ENCODE assay signal across 12 cellular contexts in the genomic region with DNA sequence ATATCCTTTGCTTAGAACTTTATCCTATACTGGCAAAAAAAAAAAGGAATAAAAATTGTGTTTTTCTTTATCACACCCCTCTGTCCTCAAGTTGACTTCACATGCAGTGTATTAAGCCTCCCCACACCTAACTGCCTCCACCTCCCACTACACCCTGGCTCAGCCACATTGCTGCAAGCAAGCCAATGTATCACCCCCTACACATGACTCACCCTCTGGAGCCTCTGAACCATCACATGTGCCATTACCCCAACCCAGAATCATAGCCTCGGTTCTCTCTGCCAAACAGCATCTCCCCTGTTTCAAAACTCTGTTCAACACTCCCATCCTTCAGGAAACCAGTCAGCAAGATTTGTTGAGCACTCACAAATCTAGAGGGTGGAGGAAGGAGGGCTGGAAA.
DNase-seq lines count a peak whose midpoint lies in the region; ATAC-seq, FAIRE-seq and TF ChIP-seq lines count a peak whose summit lies in the region.
"Had no signal": no experiment of that assay in that cellular context is flagged by ENCODE, and none has a peak within 500 bp of the region (broad histone marks: within the 10 kb centered on the region; RNA-seq: fewer than 3 reads in every experiment).

No MANE protein-coding gene starts in this region.

- no peak overlapping the region for H2AFZ ChIP-seq in astrocyte (ENCODE audit: low read depth, low read length)

- H3K27ac ChIP-seq in HEK293 (ENCODE audit: extremely low read depth, low read depth, low read length) (no peak overlapping the region), astrocyte (ENCODE audit: low read depth, low read length) (no peak overlapping the region)
- H3K27ac ChIP-seq: cardiac muscle cell had no signal

- peaks cover 1 to 8% of the 10 kb centered on the region in 2 experiments for H3K36me3 ChIP-seq in HEK293 (ENCODE audit: control insufficient read depth in 2 of 2, insufficient read depth in 1 of 2, low read length in 2 of 2)
- H3K36me3 ChIP-seq in astrocyte (ENCODE audit: insufficient read depth, low read length) = no peaks in the 10 kb centered on the region
- H3K36me3 ChIP-seq: cardiac muscle cell had no signal

- CTCF ChIA-PET in HEK293 (lab: Yijun Ruan, JAX) = no interaction called here

- DNase-seq in EH (ENCODE audit: low read depth) (peak; percentile 15), astrocyte (ENCODE audit: low read depth) (peak; percentile 17), memory B cell (ENCODE audit: low spot score in 2 of 2) (no peak), GM13977 (ENCODE audit: low spot score) (no peak), NCI-H1930 (lab: John Stamatoyannopoulos, UW) (no peak), activated gamma-delta T cell (lab: John Stamatoyannopoulos, UW) (no peak)
- DNase-seq: activated naive CD4-positive, alpha-beta T cell; effector memory CD8-positive, alpha-beta T cell; NCI-H2029; SHP77 had no signal

- in situ Hi-C loops in GM13977 (cut with MboI; ENCODE audit: low pct_unique_long_range_greater_than_20kb, low sequenced_read_pairs, unreplicated experiment) = no loop called here

- POLR2A ChIA-PET in HEK293 (lab: Yijun Ruan, JAX) = no interaction called here

- H3K4me1 Mint-ChIP-seq in astrocyte (ENCODE audit: low read depth, unreplicated experiment) (peaks cover 10% of the 10 kb centered on the region), memory B cell (peaks cover 4% of the 10 kb centered on the region)

- H3K36me3 Mint-ChIP-seq in astrocyte (ENCODE audit: low read depth, unreplicated experiment) (peaks cover 12% of the 10 kb centered on the region), memory B cell (peaks cover 23% of the 10 kb centered on the region)

- H3K9me3 ChIP-seq in HEK293 (ENCODE audit: control insufficient read depth, insufficient read depth, low read depth, low read length) (no peaks in the 10 kb centered on the region), astrocyte (ENCODE audit: insufficient read depth, low read depth, low read length) (no peaks in the 10 kb centered on the region)

- H3K4me3 ChIP-seq in HEK293 (ENCODE audit: low read depth, low read length) (no peak overlapping the region), astrocyte (ENCODE audit: insufficient read depth, low read depth, low read length) (no peak overlapping the region)
- H3K4me3 ChIP-seq: cardiac muscle cell had no signal

- ATAC-seq in memory B cell (ENCODE audit: low read depth) = no peak
- ATAC-seq: effector memory CD8-positive, alpha-beta T cell had no signal

- no peak overlapping the region for H3K27ac Mint-ChIP-seq in astrocyte (ENCODE audit: unreplicated experiment)
- peak overlapping the region; percentile 29 for H3K27ac Mint-ChIP-seq in memory B cell

- no peaks in the 10 kb centered on the region for H3K27me3 ChIP-seq in astrocyte (ENCODE audit: insufficient read depth, low read length)
- H3K27me3 ChIP-seq: cardiac muscle cell had no signal

- no peak overlapping the region for H3K4me2 ChIP-seq in astrocyte (ENCODE audit: low read length)

- H3K9me3 Mint-ChIP-seq in astrocyte (ENCODE audit: unreplicated experiment) (no peaks in the 10 kb centered on the region), memory B cell (no peaks in the 10 kb centered on the region)
- H3K9me3 Mint-ChIP-seq: effector memory CD8-positive, alpha-beta T cell had no signal

- no peak for FAIRE-seq in astrocyte (lab: Jason Lieb, UNC)

- H4K20me1 ChIP-seq in astrocyte (ENCODE audit: insufficient read depth, low read length) = no peaks in the 10 kb centered on the region

- no peak for TF ChIP-seq CTCF in HEK293 (tag by site-specific recombination; IDR thresholded peaks at IDR 0.05)
- TF ChIP-seq CTCF in astrocyte (IDR thresholded peaks at IDR 0.05; ENCODE audit: insufficient read depth, low read depth, low read length) = no peak
- TF ChIP-seq CTCF in GM13977 (IDR thresholded peaks at IDR 0.05; ENCODE audit: extremely low read depth, insufficient read depth, missing control alignments) = no peak

- no peaks in the 10 kb centered on the region; the same call in 1 of the 2 replicates for H3K4me1 ChIP-seq in HEK293 (ENCODE audit: control insufficient read depth, insufficient read depth, low read length)
- H3K4me1 ChIP-seq in astrocyte (ENCODE audit: insufficient read depth, low read length) = peaks cover 3% of the 10 kb centered on the region

- H3K4me3 Mint-ChIP-seq in astrocyte (ENCODE audit: unreplicated experiment) (no peak overlapping the region), memory B cell (no peak overlapping the region)
- H3K4me3 Mint-ChIP-seq: effector memory CD8-positive, alpha-beta T cell had no signal

- no peak overlapping the region for H3K9ac ChIP-seq in astrocyte (ENCODE audit: low read length)

- H3K27me3 Mint-ChIP-seq in astrocyte (ENCODE audit: low read depth, unreplicated experiment) (no peaks in the 10 kb centered on the region), memory B cell (no peaks in the 10 kb centered on the region)
- H3K27me3 Mint-ChIP-seq: effector memory CD8-positive, alpha-beta T cell had no signal

- no peaks in the 10 kb centered on the region for H3K79me2 ChIP-seq in astrocyte (ENCODE audit: insufficient read depth, low read length)

TF ChIP-seq in HEK293, 187 proteins besides CTCF, POLR2A, EP300 and RAD21:
- TF ChIP-seq ZFHX2 (tag by site-specific recombination; conservative IDR thresholded peaks at IDR 0.05) (peak; percentile 33; the same call in 1 of the 2 replicates), EGR2 (tag by site-specific recombination; IDR thresholded peaks at IDR 0.05; ENCODE audit: low read depth) (0 out of 2 replicates have a peak, but pooled peaks have one; percentile 46), ZFP41 (tag by site-specific recombination; IDR thresholded peaks at IDR 0.05; ENCODE audit: borderline replicate concordance) (no peak), ZNF324 (tag by site-specific recombination; IDR thresholded peaks at IDR 0.05) (no peak), ZNF660 (tag by site-specific recombination; IDR thresholded peaks at IDR 0.05) (no peak), IKZF3 (tag by site-specific recombination; IDR thresholded peaks at IDR 0.05) (no peak), SALL2 (tag by site-specific recombination; IDR thresholded peaks at IDR 0.05; ENCODE audit: borderline replicate concordance) (no peak), ZNF211 (tag by site-specific recombination; IDR thresholded peaks at IDR 0.05; ENCODE audit: low read depth) (no peak), ZNF394 (tag by site-specific recombination; IDR thresholded peaks at IDR 0.05; ENCODE audit: borderline replicate concordance) (no peak), OSR2 (tag by site-specific recombination; IDR thresholded peaks at IDR 0.05) (no peak), ZNF792 (tag by site-specific recombination; IDR thresholded peaks at IDR 0.05) (no peak), ZNF146 (tag by site-specific recombination; IDR thresholded peaks at IDR 0.05) (no peak)
- TF ChIP-seq, protein P1, sequence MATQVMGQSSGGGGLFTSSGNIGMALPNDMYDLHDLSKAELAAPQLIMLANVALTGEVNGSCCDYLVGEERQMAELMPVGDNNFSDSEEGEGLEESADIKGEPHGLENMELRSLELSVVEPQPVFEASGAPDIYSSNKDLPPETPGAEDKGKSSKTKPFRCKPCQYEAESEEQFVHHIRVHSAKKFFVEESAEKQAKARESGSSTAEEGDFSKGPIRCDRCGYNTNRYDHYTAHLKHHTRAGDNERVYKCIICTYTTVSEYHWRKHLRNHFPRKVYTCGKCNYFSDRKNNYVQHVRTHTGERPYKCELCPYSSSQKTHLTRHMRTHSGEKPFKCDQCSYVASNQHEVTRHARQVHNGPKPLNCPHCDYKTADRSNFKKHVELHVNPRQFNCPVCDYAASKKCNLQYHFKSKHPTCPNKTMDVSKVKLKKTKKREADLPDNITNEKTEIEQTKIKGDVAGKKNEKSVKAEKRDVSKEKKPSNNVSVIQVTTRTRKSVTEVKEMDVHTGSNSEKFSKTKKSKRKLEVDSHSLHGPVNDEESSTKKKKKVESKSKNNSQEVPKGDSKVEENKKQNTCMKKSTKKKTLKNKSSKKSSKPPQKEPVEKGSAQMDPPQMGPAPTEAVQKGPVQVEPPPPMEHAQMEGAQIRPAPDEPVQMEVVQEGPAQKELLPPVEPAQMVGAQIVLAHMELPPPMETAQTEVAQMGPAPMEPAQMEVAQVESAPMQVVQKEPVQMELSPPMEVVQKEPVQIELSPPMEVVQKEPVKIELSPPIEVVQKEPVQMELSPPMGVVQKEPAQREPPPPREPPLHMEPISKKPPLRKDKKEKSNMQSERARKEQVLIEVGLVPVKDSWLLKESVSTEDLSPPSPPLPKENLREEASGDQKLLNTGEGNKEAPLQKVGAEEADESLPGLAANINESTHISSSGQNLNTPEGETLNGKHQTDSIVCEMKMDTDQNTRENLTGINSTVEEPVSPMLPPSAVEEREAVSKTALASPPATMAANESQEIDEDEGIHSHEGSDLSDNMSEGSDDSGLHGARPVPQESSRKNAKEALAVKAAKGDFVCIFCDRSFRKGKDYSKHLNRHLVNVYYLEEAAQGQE (tag by site-specific recombination; IDR thresholded peaks at IDR 0.05) = no peak
- TF ChIP-seq, protein P2, sequence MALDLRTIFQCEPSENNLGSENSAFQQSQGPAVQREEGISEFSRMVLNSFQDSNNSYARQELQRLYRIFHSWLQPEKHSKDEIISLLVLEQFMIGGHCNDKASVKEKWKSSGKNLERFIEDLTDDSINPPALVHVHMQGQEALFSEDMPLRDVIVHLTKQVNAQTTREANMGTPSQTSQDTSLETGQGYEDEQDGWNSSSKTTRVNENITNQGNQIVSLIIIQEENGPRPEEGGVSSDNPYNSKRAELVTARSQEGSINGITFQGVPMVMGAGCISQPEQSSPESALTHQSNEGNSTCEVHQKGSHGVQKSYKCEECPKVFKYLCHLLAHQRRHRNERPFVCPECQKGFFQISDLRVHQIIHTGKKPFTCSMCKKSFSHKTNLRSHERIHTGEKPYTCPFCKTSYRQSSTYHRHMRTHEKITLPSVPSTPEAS (tag by site-specific recombination; IDR thresholded peaks at IDR 0.05) = no peak
- TF ChIP-seq, protein P3, sequence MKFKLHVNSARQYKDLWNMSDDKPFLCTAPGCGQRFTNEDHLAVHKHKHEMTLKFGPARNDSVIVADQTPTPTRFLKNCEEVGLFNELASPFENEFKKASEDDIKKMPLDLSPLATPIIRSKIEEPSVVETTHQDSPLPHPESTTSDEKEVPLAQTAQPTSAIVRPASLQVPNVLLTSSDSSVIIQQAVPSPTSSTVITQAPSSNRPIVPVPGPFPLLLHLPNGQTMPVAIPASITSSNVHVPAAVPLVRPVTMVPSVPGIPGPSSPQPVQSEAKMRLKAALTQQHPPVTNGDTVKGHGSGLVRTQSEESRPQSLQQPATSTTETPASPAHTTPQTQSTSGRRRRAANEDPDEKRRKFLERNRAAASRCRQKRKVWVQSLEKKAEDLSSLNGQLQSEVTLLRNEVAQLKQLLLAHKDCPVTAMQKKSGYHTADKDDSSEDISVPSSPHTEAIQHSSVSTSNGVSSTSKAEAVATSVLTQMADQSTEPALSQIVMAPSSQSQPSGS (tag by site-specific recombination; IDR thresholded peaks at IDR 0.05; ENCODE audit: low read depth) = no peak

Comparison
In these comparisons a context has a peak if more than half of its experiments do, and no peak if none do; other contexts are left out.
1. DNase-seq: peak in EH (single experiment) and astrocyte (single experiment); none in memory B cell (0 of 2), GM13977 (single experiment), NCI-H1930 (0 of 2) and activated gamma-delta T cell (single experiment).